21 cellular contexts compared by ENCODE assay signal in genomic region chr4:88646528-88647280, GRCh38. TPM values are rescaled to one million over a fixed set of nuclear protein-coding genes. Genes with fewer than 3 reads are reported as not detected.
A peak's percentile ranks its signal among the peaks of the same experiment; 100 is the strongest.
DNase-seq lines count a peak whose midpoint lies in the region; ATAC-seq and TF ChIP-seq lines count a peak whose summit lies in the region.
"Had no signal": no experiment of that assay in that cellular context is flagged by ENCODE, and none has a peak within 500 bp of the region (broad histone marks: within the 10 kb centered on the region; RNA-seq: fewer than 3 reads in every experiment).

No MANE protein-coding gene starts in this region.

- no peak overlapping the region for H3K18ac ChIP-seq in trophoblast cell (ENCODE audit: low read length)

- H2AFZ ChIP-seq in trophoblast cell (ENCODE audit: insufficient read depth, low read length, poor library complexity), result no peak overlapping the region

- no peak overlapping the region for H4K91ac ChIP-seq in trophoblast cell (ENCODE audit: low read depth, low read length)

- H2BK12ac ChIP-seq in trophoblast cell (ENCODE audit: low read length), result no peak overlapping the region

- WGBS in trophoblast cell (ENCODE audit: extremely low coverage, insufficient coverage, insufficient read length), result no CpG with 5 or more reads among the region's 7 CpGs

- no peak overlapping the region for H2BK120ac ChIP-seq in trophoblast cell (ENCODE audit: insufficient read depth, low read length, poor library complexity)

- H4K12ac ChIP-seq in trophoblast cell (ENCODE audit: low read depth, low read length), result no peak overlapping the region

- peak overlapping the region; percentile 69 for H3K27ac ChIP-seq in RWPE2 (ENCODE audit: poor library complexity, severe bottlenecking)
- H3K27ac ChIP-seq in trophoblast cell (ENCODE audit: low read depth, low read length), result no peak overlapping the region
- H3K27ac ChIP-seq: esophagus muscularis mucosa, gastrocnemius medialis, HL-60, left ventricle myocardium inferior had no signal

- H3K79me2 ChIP-seq in trophoblast cell (ENCODE audit: control insufficient read depth, insufficient read depth, low read length, poor library complexity), result no peaks in the 10 kb centered on the region

- H3K9me3 Mint-ChIP-seq in activated naive CD4-positive, alpha-beta T cell treated with anti-CD3 and anti-CD28 coated beads, Interleukin-2, amount 50 U/mL, for 24 hours, result no peaks in the 10 kb centered on the region
- H3K9me3 Mint-ChIP-seq: activated naive CD8-positive, alpha-beta T cell treated with anti-CD3 and anti-CD28 coated beads, Interleukin-2, amount 50 U/mL, for 24 hours had no signal

- H2BK5ac ChIP-seq in trophoblast cell (ENCODE audit: low read depth, low read length, poor library complexity), result no peak overlapping the region

- no peak overlapping the region for H2AK5ac ChIP-seq in trophoblast cell (ENCODE audit: low read length)

- no peaks in the 10 kb centered on the region for H3K27me3 Mint-ChIP-seq in activated naive CD4-positive, alpha-beta T cell treated with anti-CD3 and anti-CD28 coated beads, Interleukin-2, amount 50 U/mL, for 24 hours
- H3K27me3 Mint-ChIP-seq: activated CD4-positive, alpha-beta T cell treated with anti-CD3 and anti-CD28 coated beads, Interleukin-2, amount 10 ng/mL, durations not matched to agents 24 days and 14 days; activated naive CD8-positive, alpha-beta T cell treated with anti-CD3 and anti-CD28 coated beads, Interleukin-2, amount 50 U/mL, for 24 hours had no signal

- no peak overlapping the region for H3K4ac ChIP-seq in trophoblast cell (ENCODE audit: low read depth, low read length)

- H3K4me3 Mint-ChIP-seq in activated naive CD4-positive, alpha-beta T cell treated with anti-CD3 and anti-CD28 coated beads, Interleukin-2, amount 50 U/mL, for 24 hours, result no peak overlapping the region
- H3K4me3 Mint-ChIP-seq: activated CD4-positive, alpha-beta T cell treated with anti-CD3 and anti-CD28 coated beads, Interleukin-2, amount 10 ng/mL, durations not matched to agents 24 days and 14 days; activated naive CD8-positive, alpha-beta T cell treated with anti-CD3 and anti-CD28 coated beads, Interleukin-2, amount 50 U/mL, for 24 hours had no signal

- no peak overlapping the region for H3K23ac ChIP-seq in trophoblast cell (ENCODE audit: low read length)

- peaks cover 5% of the 10 kb centered on the region for H3K9me3 ChIP-seq in RWPE2 (ENCODE audit: severe bottlenecking)
- H3K9me3 ChIP-seq in trophoblast cell (ENCODE audit: insufficient read depth, low read depth, low read length), result no peaks in the 10 kb centered on the region
- H3K9me3 ChIP-seq: gastrocnemius medialis had no signal

- H3K4me3 ChIP-seq in RWPE2 (ENCODE audit: severe bottlenecking) (no peak overlapping the region), trophoblast cell (ENCODE audit: low read depth, low read length) (no peak overlapping the region)
- H3K4me3 ChIP-seq: esophagus muscularis mucosa, gastrocnemius medialis, K562, left ventricle myocardium inferior had no signal

- H3K36me3 ChIP-seq in RWPE2 (ENCODE audit: low read depth) (peaks cover 6% of the 10 kb centered on the region), trophoblast cell (ENCODE audit: control insufficient read depth in 1 of 2, insufficient read depth in 2 of 2, low read length in 2 of 2) (no peaks in the 10 kb centered on the region)
- H3K36me3 ChIP-seq: esophagus muscularis mucosa, gastrocnemius medialis, left ventricle myocardium inferior had no signal

- peak; percentile 98 for ATAC-seq in RWPE2 (ENCODE audit: low read depth)
- no peak for ATAC-seq in GM21717 (IDR thresholded peaks at IDR 0.05; ENCODE audit: unreplicated experiment)
- no peak for ATAC-seq in HG02798 (IDR thresholded peaks at IDR 0.05; ENCODE audit: poor library complexity, unreplicated experiment)
- ATAC-seq in HG03159 (IDR thresholded peaks at IDR 0.05; ENCODE audit: unreplicated experiment), result no peak
- ATAC-seq: activated naive CD8-positive, alpha-beta T cell treated with anti-CD3 and anti-CD28 coated beads, Interleukin-2, amount 50 U/mL, for 24 hours; gastrocnemius medialis; K562; sciatic nerve had no signal

- H3K79me1 ChIP-seq in trophoblast cell (ENCODE audit: low read length), result no peaks in the 10 kb centered on the region

- TF ChIP-seq CTCF in RWPE2 (IDR thresholded peaks at IDR 0.05; ENCODE audit: poor library complexity, severe bottlenecking), result no peak

- H3K36me3 Mint-ChIP-seq in activated naive CD4-positive, alpha-beta T cell treated with anti-CD3 and anti-CD28 coated beads, Interleukin-2, amount 50 U/mL, for 24 hours, result peaks cover 12% of the 10 kb centered on the region

- H3K4me1 Mint-ChIP-seq in activated naive CD4-positive, alpha-beta T cell treated with anti-CD3 and anti-CD28 coated beads, Interleukin-2, amount 50 U/mL, for 24 hours, result peaks cover 77% of the 10 kb centered on the region

- H3K14ac ChIP-seq in trophoblast cell (ENCODE audit: low read length), result no peak overlapping the region

- no peak for DNase-seq in activated naive CD4-positive, alpha-beta T cell treated with anti-CD3 and anti-CD28 coated beads, Interleukin-2, amount 50 U/mL, for 16 hours
- DNase-seq in RWPE2 (ENCODE audit: low spot score) (peak; percentile 68), iPS DF 4.7 (ENCODE audit: extremely low read depth, low spot score) (peak; percentile 68), trophoblast cell (peak; percentile 67 to 84)
- DNase-seq: activated CD4-positive, alpha-beta T cell treated with anti-CD3 and anti-CD28 coated beads, Interleukin-2, amount 10 ng/mL, durations not matched to agents 24 days and 14 days; activated naive CD8-positive, alpha-beta T cell treated with anti-CD3 and anti-CD28 coated beads, Interleukin-2, amount 50 U/mL, for 24 hours; AML-193; gastrocnemius medialis; left ventricle myocardium inferior; NCI-H1694; NCI-H69; SIG-M5; stimulated activated CD8-positive, alpha-beta memory T cell treated with anti-CD3 and anti-CD28 coated beads, Interleukin-4, amount 100 ng/mL, for 48 hours had no signal

- H3K4me1 ChIP-seq in RWPE2 (ENCODE audit: insufficient read depth, poor library complexity, severe bottlenecking), result peaks cover 22% of the 10 kb centered on the region
- peaks cover 0 to 8% of the 10 kb centered on the region in 2 experiments for H3K4me1 ChIP-seq in trophoblast cell (ENCODE audit: control insufficient read depth in 1 of 2, insufficient read depth in 2 of 2, low read length in 2 of 2)

- H3K9ac ChIP-seq in trophoblast cell (ENCODE audit: low read length), result no peak overlapping the region

- no peak overlapping the region for H4K8ac ChIP-seq in trophoblast cell (ENCODE audit: low read depth, low read length)

- H3K27ac Mint-ChIP-seq in activated naive CD4-positive, alpha-beta T cell treated with anti-CD3 and anti-CD28 coated beads, Interleukin-2, amount 50 U/mL, for 24 hours, result peak overlapping the region; percentile 18
- H3K27ac Mint-ChIP-seq: activated CD4-positive, alpha-beta T cell treated with anti-CD3 and anti-CD28 coated beads, Interleukin-2, amount 10 ng/mL, durations not matched to agents 24 days and 14 days; activated naive CD8-positive, alpha-beta T cell treated with anti-CD3 and anti-CD28 coated beads, Interleukin-2, amount 50 U/mL, for 24 hours had no signal

- no peaks in the 10 kb centered on the region for H3K27me3 ChIP-seq in RWPE2 (ENCODE audit: insufficient read depth, poor library complexity, severe bottlenecking)
- H3K27me3 ChIP-seq in trophoblast cell (ENCODE audit: insufficient read depth, low read length), result no peaks in the 10 kb centered on the region
- H3K27me3 ChIP-seq: esophagus muscularis mucosa, gastrocnemius medialis had no signal

- H3K4me2 ChIP-seq in trophoblast cell (ENCODE audit: low read length), result no peak overlapping the region

RNA-seq across cellular contexts. Expression of gene NAP1L5, which starts 50.9 kb away (rescaled TPM):
- polyA plus RNA-seq in trophoblast cell (2013), result 2.1 and 2.3 TPM in 2 replicates

RNA-seq across cellular contexts. Expression of gene HERC3, which starts 54.4 kb away (rescaled TPM):
- polyA plus RNA-seq in trophoblast cell (2013), result 3.0 and 3.5 TPM in 2 replicates
